Comparison of ENCODE assay signal across 26 cellular contexts in the genomic region with DNA sequence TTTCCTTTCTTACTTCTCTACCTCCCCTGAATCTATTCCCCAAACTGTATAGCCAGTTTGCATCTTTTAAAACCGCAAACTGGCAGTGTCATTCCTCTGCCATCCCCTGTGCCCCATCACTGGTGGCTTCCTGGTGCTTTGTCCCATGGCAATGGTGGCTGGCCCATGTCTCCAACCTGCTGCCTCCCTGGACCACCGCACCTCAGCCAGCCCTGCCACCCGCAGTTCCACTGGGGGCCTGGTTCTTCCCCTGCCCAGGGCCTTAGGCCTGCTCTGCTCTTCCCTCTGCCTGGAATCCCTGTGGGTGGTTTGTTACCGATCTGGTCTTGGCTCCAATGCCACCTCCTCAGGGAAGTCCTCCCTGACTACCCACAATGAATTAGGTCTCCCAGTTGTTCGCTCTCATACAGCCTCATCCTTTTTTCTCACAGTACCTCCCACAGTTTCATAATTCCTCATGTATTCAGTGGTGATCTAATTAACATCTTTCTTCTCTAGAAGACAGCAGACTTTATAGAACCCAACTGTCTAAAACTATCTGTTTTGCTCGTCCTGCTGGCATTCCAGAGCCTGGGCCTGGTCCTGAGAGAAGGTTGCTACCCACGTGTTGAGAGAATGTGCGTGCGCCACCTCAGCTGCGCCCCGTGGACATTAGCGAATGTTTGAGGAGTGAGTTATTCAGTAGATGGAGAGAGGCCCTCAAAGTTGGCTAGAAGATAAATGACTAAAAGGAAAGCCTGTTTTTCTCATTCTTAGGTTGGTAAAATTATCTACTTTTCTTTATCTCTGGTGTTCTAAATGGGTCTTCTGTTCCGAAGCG.
DNase-seq lines count a peak whose midpoint lies in the region; ATAC-seq and TF ChIP-seq lines count a peak whose summit lies in the region.
"Had no signal": no experiment of that assay in that cellular context is flagged by ENCODE, and none has a peak within 500 bp of the region (broad histone marks: within the 10 kb centered on the region; RNA-seq: fewer than 3 reads in every experiment).

No MANE protein-coding gene starts in this region.

- peaks cover 13% of the 10 kb centered on the region for H3K36me3 ChIP-seq in CD4-positive, alpha-beta memory T cell (ENCODE audit: insufficient read depth, low read length)

- H3K27ac ChIP-seq in CD4-positive, alpha-beta memory T cell (ENCODE audit: low read depth, low read length), result no peak overlapping the region
- H3K27ac ChIP-seq in VCaP, result peak overlapping the region; percentile 99
- peak overlapping the region; percentile 47 for H3K27ac ChIP-seq in epithelial cell of prostate
- H3K27ac ChIP-seq: BLaER1 treated with 17β-estradiol and CSF1 and Interleukin-3, amounts not matched to agents 10 nM and 100 nM; coronary artery; esophagus muscularis mucosa; foreskin keratinocyte had no signal

- ATAC-seq in esophagus mucosa, result no peak
- ATAC-seq in GM21737 (IDR thresholded peaks at IDR 0.05; ENCODE audit: unreplicated experiment), result no peak
- ATAC-seq in GM19395 (IDR thresholded peaks at IDR 0.05; ENCODE audit: unreplicated experiment), result no peak
- ATAC-seq: activated CD8-positive, alpha-beta T cell treated with anti-CD3 and anti-CD28 coated beads, Interleukin-2, amount 10 ng/mL, durations not matched to agents 7 days and 5 days; HCT116; Right ventricle myocardium inferior; SK-N-SH treated with all-trans-retinoic acid at 6 μM for 48 hours had no signal

- H3K27ac Mint-ChIP-seq in CD4-positive, alpha-beta memory T cell, result peak overlapping the region in 4 of 7 donors; percentile 24 to 61 (median 46)
- H3K27ac Mint-ChIP-seq: activated CD8-positive, alpha-beta T cell treated with anti-CD3 and anti-CD28 coated beads, Interleukin-2, amount 10 ng/mL, durations not matched to agents 7 days and 5 days had no signal

- H3K9me3 ChIP-seq in CD4-positive, alpha-beta memory T cell (ENCODE audit: control insufficient read depth in 1 of 2, low read length in 2 of 2), result no peaks in the 10 kb centered on the region
- H3K9me3 ChIP-seq: BLaER1 treated with 17β-estradiol and CSF1 and Interleukin-3, amounts not matched to agents 10 nM and 100 nM; esophagus muscularis mucosa had no signal

- no peak overlapping the region for H3K4me3 ChIP-seq in CD4-positive, alpha-beta memory T cell (ENCODE audit: low read length in 2 of 2)
- H3K4me3 ChIP-seq: BLaER1 treated with 17β-estradiol and CSF1 and Interleukin-3, amounts not matched to agents 10 nM and 100 nM; coronary artery; esophagus muscularis mucosa had no signal

- peaks cover 23 to 41% of the 10 kb centered on the region in 2 donors for H3K36me3 Mint-ChIP-seq in CD4-positive, alpha-beta memory T cell

- no peaks in the 10 kb centered on the region for H3K27me3 ChIP-seq in CD4-positive, alpha-beta memory T cell (ENCODE audit: insufficient read depth, low read length)
- H3K27me3 ChIP-seq: BLaER1 treated with 17β-estradiol and CSF1 and Interleukin-3, amounts not matched to agents 10 nM and 100 nM; esophagus muscularis mucosa; foreskin keratinocyte had no signal

- POLR2A ChIA-PET in CD4-positive, alpha-beta memory T cell (lab: Charles Lee; ENCODE audit: partially characterized antibody), result no interaction called here

- H3K9me3 Mint-ChIP-seq in CD4-positive, alpha-beta memory T cell, result no peaks in the 10 kb centered on the region
- H3K9me3 Mint-ChIP-seq: naive B cell had no signal

- no peaks in the 10 kb centered on the region for H3K4me1 ChIP-seq in CD4-positive, alpha-beta memory T cell (ENCODE audit: insufficient read depth, low read length)
- H3K4me1 ChIP-seq: esophagus muscularis mucosa had no signal

- peaks cover 0 to 2% (median 0%) of the 10 kb centered on the region in 4 donors for H3K4me1 Mint-ChIP-seq in CD4-positive, alpha-beta memory T cell

- intact Hi-C loops in CD4-positive, alpha-beta memory T cell (cut with micrococcal nuclease), result no loop called here
- intact Hi-C loops in posterior vena cava (cut with DNase I), result no loop called here

- CTCF ChIA-PET in CD4-positive, alpha-beta memory T cell (lab: Charles Lee; ENCODE audit: partially characterized antibody), result no interaction called here

- H3K27me3 Mint-ChIP-seq in CD4-positive, alpha-beta memory T cell, result no peaks in the 10 kb centered on the region
- H3K27me3 Mint-ChIP-seq: naive B cell had no signal

- H3K4me3 Mint-ChIP-seq in CD4-positive, alpha-beta memory T cell, result no peak overlapping the region
- H3K4me3 Mint-ChIP-seq: activated CD8-positive, alpha-beta T cell treated with anti-CD3 and anti-CD28 coated beads, Interleukin-2, amount 10 ng/mL, durations not matched to agents 7 days and 5 days; naive B cell had no signal

- no peak for TF ChIP-seq CTCF in VCaP (conservative IDR thresholded peaks at IDR 0.05)

- DNase-seq in CD4-positive, alpha-beta memory T cell, result no peak
- DNase-seq in epithelial cell of prostate (ENCODE audit: low read depth, low spot score), result no peak
- peak; percentile 48 for DNase-seq in posterior vena cava (ENCODE audit: low spot score)
- no peak for DNase-seq in NCI-H187 (lab: John Stamatoyannopoulos, UW)
- DNase-seq: activated CD4-positive, alpha-beta T cell treated with anti-CD3 and anti-CD28 coated beads for 1 hour; activated CD8-positive, alpha-beta T cell treated with anti-CD3 and anti-CD28 coated beads, Interleukin-2, amount 10 ng/mL, durations not matched to agents 7 days and 5 days; Calu3; DND-41; effector memory CD4-positive, alpha-beta T cell; KBM-7; naive B cell; NCI-H1417 treated with DMSO at 0.1 percent for 48 hours; NCI-H446 treated with DMSO at 0.1 percent for 48 hours; stimulated activated CD4-positive, alpha-beta T cell treated with anti-CD3 and anti-CD28 coated beads, Interleukin-2, amount 100 ng/mL, for 48 hours; T-helper 2 cell had no signal
